In the genomic region with DNA sequence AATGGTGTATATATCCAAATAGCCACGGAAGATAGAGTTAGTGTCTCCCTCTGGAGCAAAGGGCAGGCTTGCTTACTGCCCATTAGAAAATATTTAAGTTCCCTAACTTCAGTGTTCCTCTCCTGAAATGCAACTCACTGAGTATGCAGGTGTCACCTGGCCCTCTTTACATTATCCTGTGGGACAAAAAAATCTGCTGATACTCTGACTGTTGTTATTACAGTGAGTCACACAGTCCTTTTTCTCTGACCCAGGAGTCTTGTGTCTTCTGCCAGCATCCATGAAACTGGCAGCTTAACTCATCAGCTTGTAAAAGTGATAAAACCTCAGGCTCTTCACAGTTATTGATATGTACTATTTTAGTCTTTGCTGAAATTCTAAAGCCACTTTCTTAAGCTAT, we compare ENCODE assay signal across 30 cellular contexts. TPM values are rescaled to one million over a fixed set of nuclear protein-coding genes. Genes with fewer than 3 reads are reported as not detected.
"Had no signal": no experiment of that assay in that cellular context is flagged by ENCODE, and none has a peak within 500 bp of the region (broad histone marks: within the 10 kb centered on the region; RNA-seq: fewer than 3 reads in every experiment).

No MANE protein-coding gene starts in this region.

- H3K4me2 ChIP-seq: hepatocyte had no signal

- H3K4me1 Mint-ChIP-seq: natural killer cell; stimulated activated naive CD8-positive, alpha-beta T cell treated with anti-CD3 and anti-CD28 coated beads, Interleukin-15, amount 100 ng/mL, for 72 hours had no signal

- H3K4me3 ChIP-seq: coronary artery, esophagus squamous epithelium, gastroesophageal sphincter, heart left ventricle, hepatocyte, left lung, lower lobe of right lung, ovary, psoas muscle, sigmoid colon, skin epidermis, spleen, suprapubic skin, transverse colon, vagina had no signal

- H3K36me3 Mint-ChIP-seq: natural killer cell had no signal

- H3K9me3 Mint-ChIP-seq: stimulated activated naive CD8-positive, alpha-beta T cell treated with anti-CD3 and anti-CD28 coated beads, Interleukin-15, amount 100 ng/mL, for 72 hours had no signal

- H3K27ac Mint-ChIP-seq: memory B cell, natural killer cell had no signal

- H2AFZ ChIP-seq: hepatocyte had no signal

- H3K9me3 ChIP-seq: left lung, transverse colon, vagina had no signal

- ATAC-seq: gastroesophageal sphincter; heart left ventricle; left lung; lower lobe of right lung; natural killer cell; psoas muscle; right cardiac atrium; stimulated activated naive CD8-positive, alpha-beta T cell treated with anti-CD3 and anti-CD28 coated beads, Interleukin-15, amount 100 ng/mL, for 72 hours had no signal

- H3K79me2 ChIP-seq: hepatocyte had no signal

- H3K27ac ChIP-seq: coronary artery, esophagus squamous epithelium, gastroesophageal sphincter, heart left ventricle, hepatocyte, left lung, lower lobe of right lung, ovary, psoas muscle, sigmoid colon, skin epidermis, spleen, suprapubic skin, transverse colon, vagina had no signal

- H3K36me3 ChIP-seq: esophagus squamous epithelium, gastroesophageal sphincter, heart left ventricle, left lung, lower lobe of right lung, ovary, sigmoid colon, spleen, suprapubic skin, transverse colon, vagina had no signal

- H3K4me1 ChIP-seq: esophagus squamous epithelium, gastroesophageal sphincter, heart left ventricle, left lung, lower lobe of right lung, psoas muscle, sigmoid colon, spleen, suprapubic skin, transverse colon, vagina had no signal

- H3K27me3 ChIP-seq: ovary, sigmoid colon, vagina had no signal

- DNase-seq: dermis blood vessel endothelial cell; effector memory CD4-positive, alpha-beta T cell; erythroblast; esophagus squamous epithelium; foreskin fibroblast; heart left ventricle; kidney; left lung; lower lobe of right lung; natural killer cell; occipital lobe; ovary; posterior cingulate gyrus; psoas muscle; right cardiac atrium; sigmoid colon; spleen; stimulated activated CD4-positive, alpha-beta T cell treated with anti-CD3 and anti-CD28 coated beads, Interleukin-2, amount 100 ng/mL, for 48 hours; stimulated activated naive CD4-positive, alpha-beta T cell; stimulated activated naive CD8-positive, alpha-beta T cell treated with anti-CD3 and anti-CD28 coated beads, Interleukin-15, amount 100 ng/mL, for 72 hours; transverse colon had no signal

- H3K4me3 Mint-ChIP-seq: memory B cell; natural killer cell; stimulated activated naive CD8-positive, alpha-beta T cell treated with anti-CD3 and anti-CD28 coated beads, Interleukin-15, amount 100 ng/mL, for 72 hours had no signal

RNA-seq across cellular contexts. Expression of gene RASGRF1, which starts 42.2 kb away (rescaled TPM):
- total RNA-seq: endothelial cell of umbilical vein, mononuclear cell, natural killer cell, psoas muscle, vagina had no signal
- polyA plus RNA-seq: heart left ventricle had no signal
